In the genomic region with DNA sequence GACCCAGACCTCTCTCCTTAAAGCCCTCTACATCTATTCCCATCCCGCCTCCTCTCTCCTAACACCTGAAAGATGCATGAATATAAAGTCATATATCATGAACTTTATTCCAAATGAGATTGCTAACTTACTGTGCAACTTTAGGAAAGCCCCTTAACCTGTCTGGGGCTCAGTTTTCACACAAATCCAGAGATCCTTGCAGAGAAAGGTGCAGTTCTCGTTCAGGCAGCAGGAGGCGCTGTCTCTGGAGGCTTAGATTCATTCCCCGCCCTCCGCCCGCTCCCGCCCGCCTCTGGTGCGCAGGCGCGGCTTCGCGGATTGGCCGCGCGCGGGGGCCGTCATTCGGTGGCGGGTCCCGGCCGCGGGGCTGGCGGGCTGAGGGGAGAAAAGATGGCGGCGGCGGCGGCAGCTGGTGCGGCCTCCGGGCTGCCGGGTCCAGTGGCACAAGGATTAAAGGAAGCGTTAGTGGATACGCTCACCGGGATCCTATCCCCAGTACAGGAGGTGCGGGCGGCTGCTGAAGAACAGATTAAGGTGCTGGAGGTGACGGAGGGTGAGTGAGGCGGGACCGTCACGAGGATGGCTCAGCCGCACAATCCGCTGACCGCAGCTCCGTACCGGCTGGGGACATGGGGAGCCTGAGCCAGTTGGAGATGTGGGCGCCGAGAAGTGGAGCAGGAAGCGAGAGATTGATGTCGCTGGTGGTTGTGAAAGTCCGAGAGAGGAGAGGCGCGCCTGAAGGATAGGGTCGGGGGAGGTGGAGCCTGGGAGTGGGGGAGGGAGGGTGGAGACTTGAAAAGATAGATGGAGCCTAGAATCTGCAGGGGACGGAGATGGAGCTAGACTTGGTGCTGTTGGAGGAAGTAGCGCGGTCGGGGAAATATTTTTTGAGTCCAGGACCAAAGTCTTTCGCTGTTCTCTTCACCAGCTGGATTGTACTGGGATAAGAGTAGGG, we compare ENCODE assay signal across 8 cellular contexts. TPM values are rescaled to one million over a fixed set of nuclear protein-coding genes. Genes with fewer than 3 reads are reported as not detected.
DNase-seq lines count a peak whose midpoint lies in the region; ATAC-seq and TF ChIP-seq lines count a peak whose summit lies in the region.

TSS of gene IPO9 (plus strand) at position 338 of the 955 bp plus-strand sequence. CDS start at position 391, 53 bp downstream.

- ATAC-seq in GM19328 (IDR thresholded peaks at IDR 0.05; ENCODE audit: unreplicated experiment) (peak; percentile 85), HG03469 (IDR thresholded peaks at IDR 0.05; ENCODE audit: unreplicated experiment) (peak; percentile 77), left lobe of liver (peak; percentile 99)

- H3K27ac ChIP-seq in C4-2B: peak within 1 kb of the TSS; percentile 95

- DNase-seq in NCI-H748 (lab: John Stamatoyannopoulos, UW; ENCODE audit: unreplicated experiment) (peak; percentile 90), dedifferentiated amniotic fluid mesenchymal stem cell (ENCODE audit: extremely low spot score) (peak; percentile 93), left lobe of liver (ENCODE audit: low spot score) (peak; percentile 94)
- DNase-seq in activated CD4-positive, alpha-beta T cell treated with anti-CD3 and anti-CD28 coated beads, Interleukin-2, amount 50 U/mL, for 1 hour: peak; percentile 95
- peak; percentile 98 for DNase-seq in stimulated activated CD4-positive, alpha-beta T cell treated with anti-CD3 and anti-CD28 coated beads, Interleukin-2, amount 100 ng/mL, for 24 hours

- peak; percentile 99 for TF ChIP-seq CTCF in C4-2B (conservative IDR thresholded peaks at IDR 0.05)

RNA-seq across cellular contexts. Expression of gene IPO9, which starts in this region (rescaled TPM):
- 21.3 TPM for total RNA-seq in left lobe of liver

Comparison
In these comparisons a context has a peak if more than half of its experiments do, and no peak if none do; other contexts are left out.
1. Peak in every context shown above with its lines: DNase-seq, ATAC-seq and H3K27ac ChIP-seq.